1 cellular context compared by ENCODE assay signal in genomic region chr9:93004561-93004960, GRCh38.
TF ChIP-seq lines count a peak whose summit lies in the region.

No MANE protein-coding gene starts in this region.

TF ChIP-seq in K562, 482 proteins besides CTCF, POLR2A, EP300 and RAD21:
- no peak for TF ChIP-seq ARID2 (IDR thresholded peaks at IDR 0.05)
- no peak for TF ChIP-seq MXI1 (IDR thresholded peaks at IDR 0.05; ENCODE audit: low read depth, low read length)
- no peak for TF ChIP-seq HES1 (IDR thresholded peaks at IDR 0.05; ENCODE audit: low read depth)
- no peak for TF ChIP-seq ZBTB1 (CRISPR knock-in tag; IDR thresholded peaks at IDR 0.05; ENCODE audit: borderline replicate concordance, low read depth)
- no peak for TF ChIP-seq STAT5A (IDR thresholded peaks at IDR 0.05; ENCODE audit: borderline replicate concordance, low read length)
- no peak for TF ChIP-seq ZNF780A (CRISPR knock-in tag; IDR thresholded peaks at IDR 0.05)
- no peak for TF ChIP-seq MAFG (tag; conservative IDR thresholded peaks at IDR 0.05)
- no peak for TF ChIP-seq E2F3 (CRISPR knock-in tag; IDR thresholded peaks at IDR 0.05)
- TF ChIP-seq SMARCA4 (IDR thresholded peaks at IDR 0.05) = no peak
- no peak for TF ChIP-seq CGGBP1 (CRISPR knock-in tag; IDR thresholded peaks at IDR 0.05)
- TF ChIP-seq GTF2F1 (IDR thresholded peaks at IDR 0.05; ENCODE audit: low read depth, low read length) = no peak
- no peak for TF ChIP-seq SMC3 (conservative IDR thresholded peaks at IDR 0.05; ENCODE audit: insufficient read depth, low read depth, low read length)
- no peak for TF ChIP-seq SRSF9 (IDR thresholded peaks at IDR 0.05; ENCODE audit: borderline replicate concordance, low read depth, low read length)
- TF ChIP-seq, protein P1, sequence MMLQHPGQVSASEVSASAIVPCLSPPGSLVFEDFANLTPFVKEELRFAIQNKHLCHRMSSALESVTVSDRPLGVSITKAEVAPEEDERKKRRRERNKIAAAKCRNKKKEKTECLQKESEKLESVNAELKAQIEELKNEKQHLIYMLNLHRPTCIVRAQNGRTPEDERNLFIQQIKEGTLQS (IDR thresholded peaks at IDR 0.05) = no peak
- TF ChIP-seq, protein P1 (CRISPR knock-in tag; conservative IDR thresholded peaks at IDR 0.05) = no peak
- TF ChIP-seq MEIS2 (IDR thresholded peaks at IDR 0.05; ENCODE audit: partially characterized antibody) = no peak
- no peak for TF ChIP-seq NCOA2 (IDR thresholded peaks at IDR 0.05; ENCODE audit: partially characterized antibody in 2 of 2)
- TF ChIP-seq, protein P2, sequence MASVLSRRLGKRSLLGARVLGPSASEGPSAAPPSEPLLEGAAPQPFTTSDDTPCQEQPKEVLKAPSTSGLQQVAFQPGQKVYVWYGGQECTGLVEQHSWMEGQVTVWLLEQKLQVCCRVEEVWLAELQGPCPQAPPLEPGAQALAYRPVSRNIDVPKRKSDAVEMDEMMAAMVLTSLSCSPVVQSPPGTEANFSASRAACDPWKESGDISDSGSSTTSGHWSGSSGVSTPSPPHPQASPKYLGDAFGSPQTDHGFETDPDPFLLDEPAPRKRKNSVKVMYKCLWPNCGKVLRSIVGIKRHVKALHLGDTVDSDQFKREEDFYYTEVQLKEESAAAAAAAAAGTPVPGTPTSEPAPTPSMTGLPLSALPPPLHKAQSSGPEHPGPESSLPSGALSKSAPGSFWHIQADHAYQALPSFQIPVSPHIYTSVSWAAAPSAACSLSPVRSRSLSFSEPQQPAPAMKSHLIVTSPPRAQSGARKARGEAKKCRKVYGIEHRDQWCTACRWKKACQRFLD (CRISPR knock-in tag; IDR thresholded peaks at IDR 0.05) = no peak
- no peak for TF ChIP-seq MCM5 (IDR thresholded peaks at IDR 0.05; ENCODE audit: low read depth)
- TF ChIP-seq RBM34 (IDR thresholded peaks at IDR 0.05; ENCODE audit: borderline replicate concordance, insufficient read depth, low read length) = no peak
- no peak for TF ChIP-seq FIP1L1 (IDR thresholded peaks at IDR 0.05; ENCODE audit: low read depth, low read length, poor library complexity, severe bottlenecking)
